ENCODE assay signal across 14 cellular contexts in genomic region chr6:151961809-151962208, GRCh38.
"Had no signal": no experiment of that assay in that cellular context is flagged by ENCODE, and none has a peak within 500 bp of the region (broad histone marks: within the 10 kb centered on the region; RNA-seq: fewer than 3 reads in every experiment).

No MANE protein-coding gene starts in this region.

- H3K36me3 ChIP-seq: neural progenitor cell, right atrium auricular region had no signal

- H3K4me1 Mint-ChIP-seq: activated B cell treated with CpG ODN at 0.5 μM for 24 hours, neural progenitor cell had no signal

- H3K4me3 Mint-ChIP-seq: activated B cell treated with CpG ODN at 0.5 μM for 24 hours; activated T-helper 1 cell treated with anti-CD3 and anti-CD28 coated beads, Interleukin-12 subunit alpha, Interleukin-12 subunit beta, Interleukin-2, Interleukin-4 antibody, amounts not matched to agents 30 ng/mL and 10 ng/mL and 1 ng/mL, durations not matched to agents 14 hours and 24 hours and 36 hours; neural progenitor cell; T-helper 17 cell; type B pancreatic cell had no signal

- H3K27ac ChIP-seq: coronary artery, hepatocyte, neural progenitor cell, parathyroid adenoma, right atrium auricular region had no signal

- H3K27ac Mint-ChIP-seq: activated B cell treated with CpG ODN at 0.5 μM for 24 hours, neural progenitor cell, T-helper 17 cell, type B pancreatic cell had no signal

- H3K36me3 Mint-ChIP-seq: neural progenitor cell, type B pancreatic cell had no signal

- H3K9me3 ChIP-seq: right atrium auricular region had no signal

- H3K4me2 ChIP-seq: hepatocyte, neural progenitor cell had no signal

- H3K79me2 ChIP-seq: hepatocyte, parathyroid adenoma had no signal

- ATAC-seq: T-helper 17 cell had no signal

- H2AFZ ChIP-seq: hepatocyte, neural progenitor cell, parathyroid adenoma had no signal

- H3K9me3 Mint-ChIP-seq: activated B cell treated with CpG ODN at 0.5 μM for 24 hours, neural progenitor cell, type B pancreatic cell had no signal

- H3K27me3 Mint-ChIP-seq: activated B cell treated with CpG ODN at 0.5 μM for 24 hours had no signal

- H3K4me3 ChIP-seq: coronary artery, hepatocyte, neural progenitor cell, right atrium auricular region, skin epidermis had no signal

- H3K27me3 ChIP-seq: hepatocyte, neural progenitor cell, right atrium auricular region had no signal

- H3K4me1 ChIP-seq: neural progenitor cell, parathyroid adenoma, right atrium auricular region had no signal

- DNase-seq: activated B cell treated with CpG ODN at 0.5 μM for 24 hours; activated CD8-positive, alpha-beta memory T cell treated with anti-CD3 and anti-CD28 coated beads, Interleukin-2, amount 50 U/mL, for 4 hours; activated naive CD4-positive, alpha-beta T cell treated with Interleukin-2 at 50 U/mL for 16 hours; effector CD4-positive, alpha-beta T cell; kidney; T-helper 17 cell had no signal
